ENCODE assay signal across 17 cellular contexts in the genomic region with DNA sequence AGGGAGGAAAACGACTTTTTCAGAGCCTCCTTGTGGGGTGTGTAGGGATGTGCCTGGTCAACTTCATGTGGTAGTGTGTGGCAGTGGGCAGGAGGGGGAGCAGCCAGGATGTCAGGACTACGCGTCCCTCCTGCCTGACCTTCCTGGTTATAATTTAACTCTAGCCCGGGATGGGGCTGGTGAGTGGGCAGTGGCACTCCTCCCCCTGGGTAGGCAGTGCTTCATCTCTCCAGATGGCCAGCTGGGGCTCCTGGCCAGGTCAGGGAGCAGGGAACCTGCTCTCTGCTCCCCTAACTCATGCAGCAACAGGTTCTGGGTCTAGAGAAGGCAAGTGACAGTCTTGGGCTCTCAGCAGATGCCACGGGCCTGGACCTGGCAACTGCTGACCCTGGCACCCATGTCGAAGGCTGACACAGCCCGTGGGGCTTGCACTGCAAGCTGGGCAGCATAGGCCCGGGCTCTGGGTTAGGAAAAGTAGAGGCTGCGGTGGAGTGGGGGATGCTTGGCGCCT. TPM values are rescaled to one million over a fixed set of nuclear protein-coding genes. Genes with fewer than 3 reads are reported as not detected.
DNase-seq lines count a peak whose midpoint lies in the region; ATAC-seq, FAIRE-seq and TF ChIP-seq lines count a peak whose summit lies in the region.
"Had no signal": no experiment of that assay in that cellular context is flagged by ENCODE, and none has a peak within 500 bp of the region (broad histone marks: within the 10 kb centered on the region; RNA-seq: fewer than 3 reads in every experiment).

No MANE protein-coding gene starts in this region.

- in situ Hi-C loops in gastrocnemius medialis (cut with MboI; ENCODE audit: low sequenced_read_pairs in 4 of 4), result no loop called here

- TF ChIP-seq POLR2A in gastrocnemius medialis (IDR thresholded peaks at IDR 0.05), result no peak

- DNase-seq in HFF-Myc (ENCODE audit: extremely low read depth, low read depth), result no peak
- DNase-seq in WERI-Rb-1, result no peak
- peak; percentile 81 for DNase-seq in kidney glomerular epithelial cell (lab: John Stamatoyannopoulos, UW)
- no peak for DNase-seq in gastrocnemius medialis
- DNase-seq in frontal cortex (ENCODE audit: low spot score in 2 of 2), result no peak
- DNase-seq in inferior parietal cortex (ENCODE audit: extremely low spot score), result no peak
- DNase-seq: activated CD8-positive, alpha-beta memory T cell treated with anti-CD3 and anti-CD28 coated beads for 24 hours; C1 segment of cervical spinal cord; NCI-H345; testis had no signal

- H3K27ac ChIP-seq in WERI-Rb-1 (no peak overlapping the region), gastrocnemius medialis (peak overlapping the region; percentile 51 to 96 (median 74))
- H3K27ac ChIP-seq: parathyroid adenoma, SK-N-MC, testis, VCaP had no signal

- no peak for FAIRE-seq in frontal cortex (lab: Jason Lieb, UNC)
- FAIRE-seq: GM12891 had no signal

- no peak overlapping the region for H3K4me3 ChIP-seq in HFF-Myc (replicated peaks; ENCODE audit: low read depth, low read length)
- H3K4me3 ChIP-seq in WERI-Rb-1 (ENCODE audit: low read depth, low read length), result no peak overlapping the region
- H3K4me3 ChIP-seq in gastrocnemius medialis, result no peak overlapping the region
- H3K4me3 ChIP-seq: SK-N-MC, testis had no signal

- H3K4me1 ChIP-seq in gastrocnemius medialis, result peaks cover 31 to 32% of the 10 kb centered on the region in 2 donors
- H3K4me1 ChIP-seq: parathyroid adenoma, testis had no signal

- intact Hi-C loops in gastrocnemius medialis (cut with DNase I; ENCODE audit: low total_unique reads), result no loop called here

- ATAC-seq in gastrocnemius medialis (no peak), GM21619 (IDR thresholded peaks at IDR 0.05; ENCODE audit: unreplicated experiment) (no peak), HG02588 (IDR thresholded peaks at IDR 0.05; ENCODE audit: unreplicated experiment) (no peak)

- H3K9me3 ChIP-seq in WERI-Rb-1 (ENCODE audit: severe bottlenecking) (no peaks in the 10 kb centered on the region), gastrocnemius medialis (no peaks in the 10 kb centered on the region)
- H3K9me3 ChIP-seq: testis had no signal

- H3K36me3 ChIP-seq in WERI-Rb-1 (no peaks in the 10 kb centered on the region), gastrocnemius medialis (peaks cover 0 to 73% of the 10 kb centered on the region in 2 donors)

- no peaks in the 10 kb centered on the region for H3K27me3 ChIP-seq in WERI-Rb-1 (ENCODE audit: insufficient read depth, low read depth, severe bottlenecking)
- no peaks in the 10 kb centered on the region for H3K27me3 ChIP-seq in gastrocnemius medialis
- H3K27me3 ChIP-seq: testis had no signal

- peak; percentile 12 for TF ChIP-seq CTCF in HFF-Myc (IDR thresholded peaks at IDR 0.05; ENCODE audit: low read depth, low read length, missing control alignments)
- peak; percentile 18; the same call in 1 of the 2 replicates for TF ChIP-seq CTCF in WERI-Rb-1 (IDR thresholded peaks at IDR 0.05; ENCODE audit: low read depth, low read length)
- no peak for TF ChIP-seq CTCF in gastrocnemius medialis (IDR thresholded peaks at IDR 0.05 in 4 of 5, conservative IDR thresholded peaks at IDR 0.05 in 1 of 5)

RNA-seq across cellular contexts. Expression of a gene that starts 2.6 kb away (rescaled TPM):
- total RNA-seq in gastrocnemius medialis (10 to 100 TPM in 3 of 4 donors, 1 to 10 TPM in 1; 3.5 to 20.4 (median 12.7) TPM), frontal cortex (6.1 TPM)

RNA-seq across cellular contexts. Expression of a gene that starts 6.9 kb away (rescaled TPM):
- total RNA-seq in gastrocnemius medialis, result 1,000 to 10,000 TPM in 1 of 4 donors, 100 to 1,000 TPM in 3; 218 to 2,149 (median 412) TPM
- total RNA-seq in frontal cortex, result not detected
- total RNA-seq: dermis microvascular lymphatic vessel endothelial cell had no signal

RNA-seq across cellular contexts. Expression of a gene that starts 33.3 kb away (rescaled TPM):
- 1 to 10 TPM in 2 of 4 donors, under 1 TPM in 2; 0.66 to 3.1 (median 1.5) TPM for total RNA-seq in gastrocnemius medialis
- not detected for total RNA-seq in frontal cortex

RNA-seq across cellular contexts. Expression of a gene that starts 50.5 kb away (rescaled TPM):
- 1 to 10 TPM in 1 of 4 donors, under 1 TPM in 1, not detected in 2; 0.72 to 2.1 TPM for total RNA-seq in gastrocnemius medialis
- not detected for total RNA-seq in frontal cortex
- total RNA-seq: dermis microvascular lymphatic vessel endothelial cell had no signal

RNA-seq across cellular contexts. Expression of a gene that starts 57.2 kb away (rescaled TPM):
- total RNA-seq in gastrocnemius medialis (10 to 100 TPM; 16.4 to 25.6 (median 22.4) TPM), frontal cortex (53.4 TPM)

Comparison
In these comparisons a context has a peak if more than half of its experiments do, and no peak if none do; other contexts are left out.
1. CTCF ChIP-seq: peak in HFF-Myc (single experiment) and WERI-Rb-1 (single experiment); none in gastrocnemius medialis (0 of 5).
2. RNA of a gene that starts 6.9 kb away (total RNA-seq): 218 to 2,149 TPM in gastrocnemius medialis; not detected in frontal cortex (single experiment); every median in the first group is over 100 times any median in the second.